27 cellular contexts compared by ENCODE assay signal in the genomic region with DNA sequence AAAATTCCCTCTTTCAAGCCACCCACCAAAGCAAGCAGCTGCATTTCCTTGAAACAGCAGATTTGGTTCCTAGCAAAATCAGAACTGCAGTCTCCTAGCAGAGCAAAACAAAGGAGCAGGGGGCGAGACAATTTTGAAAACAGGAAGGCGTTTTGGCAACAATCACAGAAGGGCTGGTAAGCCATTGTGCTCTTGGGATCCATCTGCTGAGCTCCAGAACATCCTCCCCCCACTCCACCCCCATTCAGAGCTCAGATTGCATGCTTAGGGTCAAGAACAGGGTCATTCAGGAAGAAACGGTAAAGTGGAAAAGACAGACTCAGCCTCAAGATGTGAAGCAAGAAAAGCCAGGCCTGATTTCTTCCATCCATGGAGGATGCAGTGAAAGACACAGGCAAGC. TPM values are rescaled to one million over a fixed set of nuclear protein-coding genes. Genes with fewer than 3 reads are reported as not detected.
DNase-seq lines count a peak whose midpoint lies in the region; ATAC-seq, FAIRE-seq and TF ChIP-seq lines count a peak whose summit lies in the region.
"Had no signal": no experiment of that assay in that cellular context is flagged by ENCODE, and none has a peak within 500 bp of the region (broad histone marks: within the 10 kb centered on the region; RNA-seq: fewer than 3 reads in every experiment).

No MANE protein-coding gene starts in this region.

- TF ChIP-seq CTCF in liver (IDR thresholded peaks at IDR 0.05; ENCODE audit: low read depth, low read length, missing input control) (no peak), HepG2 (CRISPR knock-in tag; IDR thresholded peaks at IDR 0.05) (no peak), endodermal cell (conservative IDR thresholded peaks at IDR 0.05) (no peak), nephron (IDR thresholded peaks at IDR 0.05; ENCODE audit: unreplicated experiment in 3 of 3) (no peak), type B pancreatic cell (conservative IDR thresholded peaks at IDR 0.05) (no peak)

- H3K36me3 ChIP-seq in liver (ENCODE audit: control insufficient read depth in 4 of 4, insufficient read depth in 3 of 4, low read depth in 1 of 4, low read length in 3 of 4) (no peaks in the 10 kb centered on the region), HepG2 (replicated peaks in 1 of 2; ENCODE audit: control insufficient read depth in 1 of 2, insufficient read depth in 2 of 2, low read length in 2 of 2) (no peaks in the 10 kb centered on the region), endodermal cell (ENCODE audit: control insufficient read depth, insufficient read depth, low read length) (no peaks in the 10 kb centered on the region)
- H3K36me3 ChIP-seq: BLaER1 treated with 17β-estradiol and CSF1 and Interleukin-3, amounts not matched to agents 10 nM and 100 nM; esophagus squamous epithelium; tibial nerve had no signal

- intact Hi-C loops in HepG2 (cut with micrococcal nuclease; ENCODE audit: unreplicated experiment): no loop called here

- no peak overlapping the region for H3K27ac ChIP-seq in liver (ENCODE audit: low read depth in 1 of 2, low read length in 2 of 2)
- H3K27ac ChIP-seq in HepG2 (ENCODE audit: extremely low read length, insufficient read depth, low read length): no peak overlapping the region
- peak overlapping the region; percentile 70 for H3K27ac ChIP-seq in endodermal cell (ENCODE audit: low read depth, low read length)
- H3K27ac ChIP-seq: BLaER1 treated with 17β-estradiol and CSF1 and Interleukin-3, amounts not matched to agents 10 nM and 100 nM; esophagus squamous epithelium had no signal

- FAIRE-seq in HepG2 (lab: Jason Lieb, UNC) (no peak), frontal cortex (lab: Jason Lieb, UNC) (no peak)
- FAIRE-seq: GM12891, RCC 7860 had no signal

- peaks cover 61% of the 10 kb centered on the region for H3K4me1 Mint-ChIP-seq in endodermal cell
- H3K4me1 Mint-ChIP-seq in nephron: peaks cover 56% of the 10 kb centered on the region
- peaks cover 40% of the 10 kb centered on the region for H3K4me1 Mint-ChIP-seq in type B pancreatic cell (ENCODE audit: unreplicated experiment)

- POLR2A ChIA-PET in HepG2 (lab: Yijun Ruan, JAX): no interaction called here

- H3K36me3 Mint-ChIP-seq in endodermal cell (ENCODE audit: low read depth) (no peaks in the 10 kb centered on the region), nephron (ENCODE audit: low read depth) (no peaks in the 10 kb centered on the region), type B pancreatic cell (no peaks in the 10 kb centered on the region)

- CTCF ChIA-PET in HepG2 (lab: Yijun Ruan, JAX; ENCODE audit: low intra/inter-chr PET ratio, low total read pairs): no interaction called here

- H3K4me3 ChIP-seq in liver (ENCODE audit: low read depth in 1 of 3, low read length in 3 of 3) (no peak overlapping the region), HepG2 (replicated peaks in 1 of 3; ENCODE audit: insufficient read depth in 1 of 3, low read depth in 2 of 3, low read length in 3 of 3) (no peak overlapping the region), endodermal cell (ENCODE audit: low read length) (no peak overlapping the region)
- H3K4me3 ChIP-seq: BLaER1 treated with 17β-estradiol and CSF1 and Interleukin-3, amounts not matched to agents 10 nM and 100 nM; esophagus squamous epithelium; tibial nerve had no signal

- H3K27me3 Mint-ChIP-seq in endodermal cell (ENCODE audit: insufficient read depth) (peaks cover 37% of the 10 kb centered on the region), nephron (ENCODE audit: low read depth) (peaks cover 5% of the 10 kb centered on the region), type B pancreatic cell (peaks cover 14% of the 10 kb centered on the region)

- ATAC-seq in HepG2 (no peak), GM18858 (IDR thresholded peaks at IDR 0.05; ENCODE audit: unreplicated experiment) (no peak)
- ATAC-seq: HCT116; naive thymus-derived CD8-positive, alpha-beta T cell had no signal

- H3K9me3 ChIP-seq in liver (ENCODE audit: control insufficient read depth in 4 of 4, low read length in 3 of 4) (no peaks in the 10 kb centered on the region), HepG2 (ENCODE audit: low read length) (no peaks in the 10 kb centered on the region), endodermal cell (ENCODE audit: control insufficient read depth, low read length) (no peaks in the 10 kb centered on the region)
- H3K9me3 ChIP-seq: Caco-2, esophagus squamous epithelium, tibial nerve had no signal

- TF ChIP-seq POLR2A in HepG2 (IDR thresholded peaks at IDR 0.05; ENCODE audit: insufficient read depth in 1 of 2, low read depth in 2 of 2, low read length in 2 of 2): no peak

- H4K20me1 ChIP-seq in HepG2 (ENCODE audit: insufficient read depth, low read length): no peaks in the 10 kb centered on the region
- H4K20me1 ChIP-seq: BLaER1 treated with 17β-estradiol and CSF1 and Interleukin-3, amounts not matched to agents 10 nM and 100 nM had no signal

- in situ Hi-C loops in HepG2 (cut with HindIII; ENCODE audit: extremely low pct_ligation_motif_present, low pct_unique_long_range_greater_than_20kb): no loop called here

- H3K9ac ChIP-seq in liver (ENCODE audit: low read depth in 1 of 2, low read length in 2 of 2): no peak overlapping the region
- no peak overlapping the region for H3K9ac ChIP-seq in HepG2 (ENCODE audit: insufficient read depth, low read depth, low read length)
- H3K9ac ChIP-seq in endodermal cell (ENCODE audit: extremely low read depth, low read length, poor library complexity, severe bottlenecking): no peak overlapping the region
- H3K9ac ChIP-seq: BLaER1 treated with 17β-estradiol and CSF1 and Interleukin-3, amounts not matched to agents 10 nM and 100 nM had no signal

- WGBS in liver: 56% methylated on average over 3 of the region's 3 CpGs
- WGBS in HepG2 (ENCODE audit: low lambda C conversion rate): 0% methylated on average over 3 of the region's 3 CpGs
- WGBS in endodermal cell (ENCODE audit: insufficient coverage in 1 of 2, insufficient read length in 1 of 2), 2 experiments: 64% methylated on average over 3 of the region's 3 CpGs; no CpG with 5 or more reads in 1 of the 2 experiments

- H3K27me3 ChIP-seq in liver (ENCODE audit: control insufficient read depth in 4 of 4, insufficient read depth in 4 of 4, low read length in 3 of 4): no peaks in the 10 kb centered on the region
- no peaks in the 10 kb centered on the region for H3K27me3 ChIP-seq in HepG2 (ENCODE audit: control insufficient read depth in 1 of 2, insufficient read depth in 2 of 2, low read length in 2 of 2)
- H3K27me3 ChIP-seq in endodermal cell (ENCODE audit: control insufficient read depth, insufficient read depth, low read length, poor library complexity, severe bottlenecking): peaks cover 10% of the 10 kb centered on the region

- TF ChIP-seq EP300 in HepG2 (IDR thresholded peaks at IDR 0.05; ENCODE audit: low read depth in 2 of 2, low read length in 2 of 2) (no peak), HepG2 (CRISPR knock-in tag; IDR thresholded peaks at IDR 0.05; ENCODE audit: borderline replicate concordance) (no peak)

- H3K4me3 Mint-ChIP-seq in endodermal cell (no peak overlapping the region), nephron (peak overlapping the region in 1 of 3 experiments; percentile 38), type B pancreatic cell (peak overlapping the region; percentile 35)
- H3K4me3 Mint-ChIP-seq: naive thymus-derived CD8-positive, alpha-beta T cell had no signal

- H3K9me3 Mint-ChIP-seq in endodermal cell: no peaks in the 10 kb centered on the region
- no peaks in the 10 kb centered on the region for H3K9me3 Mint-ChIP-seq in nephron
- peaks cover 5% of the 10 kb centered on the region for H3K9me3 Mint-ChIP-seq in type B pancreatic cell

- no TSS peak for BruUV-seq in HepG2 (replicated peaks; lab: Mats Ljungman, UMichigan)

- H3K4me1 ChIP-seq in liver (ENCODE audit: control insufficient read depth in 4 of 4, insufficient read depth in 4 of 4, low read length in 3 of 4) (no peaks in the 10 kb centered on the region), HepG2 (ENCODE audit: insufficient read depth, low read length) (no peaks in the 10 kb centered on the region), endodermal cell (ENCODE audit: control insufficient read depth, insufficient read depth, low read length) (no peaks in the 10 kb centered on the region)
- H3K4me1 ChIP-seq: Caco-2, esophagus squamous epithelium had no signal

- no peaks in the 10 kb centered on the region for H3K79me2 ChIP-seq in HepG2 (ENCODE audit: insufficient read depth, low read length)

- H3K4me2 ChIP-seq in HepG2 (ENCODE audit: low read depth, low read length): no peak overlapping the region

- no peak overlapping the region for H2AFZ ChIP-seq in HepG2 (ENCODE audit: low read length)

- H3K27ac Mint-ChIP-seq in endodermal cell (no peak overlapping the region), nephron (peak overlapping the region; percentile 97 to 98 (median 98)), type B pancreatic cell (peak overlapping the region; percentile 73)

- DNase-seq in HepG2 (ENCODE audit: low spot score) (no peak), endodermal cell (no peak), type B pancreatic cell (ENCODE audit: extremely low spot score, unreplicated experiment) (no peak), NK-92 (lab: John Stamatoyannopoulos, UW; ENCODE audit: unreplicated experiment) (no peak), frontal cortex (ENCODE audit: low spot score in 2 of 2) (no peak)
- DNase-seq: activated CD8-positive, alpha-beta memory T cell treated with anti-CD3 and anti-CD28 coated beads for 24 hours; activated gamma-delta T cell; activated T-cell treated with anti-CD3 and anti-CD28 coated beads, Interleukin-2, amount 50 U/mL, for 1 hour; Caco-2; effector memory CD4-positive, alpha-beta T cell; esophagus squamous epithelium; IMR-90; left cardiac atrium; mesendoderm; naive thymus-derived CD8-positive, alpha-beta T cell; NCI-H1048; NCI-H446 treated with DMSO at 0.1 percent for 48 hours; T-helper 1 cell had no signal

- TF ChIP-seq RAD21 in liver (IDR thresholded peaks at IDR 0.05) (no peak), HepG2 (CRISPR knock-in tag; IDR thresholded peaks at IDR 0.05) (no peak)

RNA-seq across cellular contexts. Expression of gene PCDH19, which starts 7.6 kb away (rescaled TPM):
- total RNA-seq in liver (under 1 TPM in 1 of 2 donors, not detected in 1; 0.17 TPM), HepG2 (2016; rRNA removed; fragmentation: Illumina TruSeq; extraction: Trizol) (0.02 and 0.03 TPM in 2 replicates), endodermal cell (1 to 10 TPM in 1 of 2 donors, under 1 TPM in 1; 0.20 to 1.5 TPM), type B pancreatic cell (ENCODE audit: low replicate concordance) (61.6 and 122 TPM in 2 replicates), frontal cortex (22.8 TPM)
- polyA plus RNA-seq in liver (under 1 TPM; 0.03 to 0.44 TPM), HepG2 (2011; rRNA removed) (0.09 and 0.24 TPM in 2 replicates)
- not detected in 2 replicates for total RNA-seq in HepG2 (2016; cell fraction: cytosol; rRNA removed; fragmentation: Illumina TruSeq; extraction: Trizol; ENCODE audit: low read depth)
- total RNA-seq in HepG2 (2016; cell fraction: insoluble cytoplasmic fraction; rRNA removed; fragmentation: Illumina TruSeq; extraction: Trizol): 0.01 and 0.04 TPM in 2 replicates
- total RNA-seq in HepG2 (2016; cell fraction: membrane; rRNA removed; fragmentation: Illumina TruSeq; extraction: Trizol): 0.03 TPM in 1 of 2 replicates, not detected in the other
- 0.06 and 0.13 TPM in 2 replicates for total RNA-seq in HepG2 (2016; cell fraction: nucleus; rRNA removed; fragmentation: Illumina TruSeq; extraction: Trizol)
- 0.07 and 0.08 TPM in 2 replicates for polyA plus RNA-seq in HepG2 (2011; cell fraction: cytosol; rRNA removed)
- polyA plus RNA-seq in HepG2 (2011; cell fraction: nucleus; rRNA removed): 0.31 and 0.43 TPM in 2 replicates
- polyA plus RNA-seq in HepG2 (2012): 0.11 and 0.21 TPM in 2 replicates
- polyA plus RNA-seq in HepG2 (2016; cell fraction: cytosol; fragmentation: Illumina TruSeq; extraction: Trizol; ENCODE audit: low read depth): not detected in 2 replicates
- polyA plus RNA-seq in HepG2 (2016; cell fraction: insoluble cytoplasmic fraction; fragmentation: Illumina TruSeq; extraction: Trizol; ENCODE audit: low read depth): not detected in 2 replicates
- polyA plus RNA-seq in HepG2 (2016; cell fraction: membrane; fragmentation: Illumina TruSeq; extraction: Trizol; ENCODE audit: low read depth): not detected in 2 replicates
- polyA plus RNA-seq in HepG2 (2016; cell fraction: nucleus; fragmentation: Illumina TruSeq; extraction: Trizol; ENCODE audit: insufficient read depth, low read depth): 0.11 and 0.97 TPM in 2 replicates
- 0.10 TPM in 1 of 2 replicates, not detected in the other for polyA minus RNA-seq in HepG2 (2011; rRNA and poly(A)+ RNA removed; ENCODE audit: low replicate concordance)
- 0.09 TPM in 1 of 2 replicates, not detected in the other for polyA minus RNA-seq in HepG2 (2011; cell fraction: cytosol; rRNA and poly(A)+ RNA removed)
- polyA minus RNA-seq in HepG2 (2011; cell fraction: nucleus; rRNA and poly(A)+ RNA removed): 0.75 and 1.0 TPM in 2 replicates
- polyA plus RNA-seq in endodermal cell (2013, experiment 1 of 2): 5.1 TPM
- polyA plus RNA-seq in endodermal cell (2013, experiment 2 of 2): 5.9 TPM
- total RNA-seq: IMR-90; naive thymus-derived CD8-positive, alpha-beta T cell; SK-MEL-5 had no signal
- polyA plus RNA-seq: IMR-90; naive thymus-derived CD8-positive, alpha-beta T cell had no signal
